In the genomic region with DNA sequence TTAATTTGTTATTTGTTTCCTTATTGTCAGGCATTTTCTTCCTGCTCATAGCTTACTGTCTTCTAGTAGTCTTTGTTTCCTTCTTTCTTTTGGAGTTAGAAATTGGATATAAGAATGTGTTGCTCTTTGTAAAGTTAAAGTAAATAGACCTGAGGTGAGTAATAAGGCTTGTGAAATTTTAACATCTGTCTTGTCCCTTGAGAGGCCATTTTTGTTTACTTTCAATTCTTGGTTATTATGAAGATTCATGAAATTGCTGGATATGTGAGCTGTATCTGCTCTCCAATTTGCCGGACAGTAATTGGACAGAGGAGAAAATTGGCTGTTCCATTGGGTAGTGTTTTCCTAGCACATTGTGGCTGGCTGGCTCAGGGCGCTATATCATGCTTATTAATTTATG, we compare ENCODE assay signal across 21 cellular contexts.
A peak's percentile ranks its signal among the peaks of the same experiment; 100 is the strongest.
DNase-seq lines count a peak whose midpoint lies in the region; ATAC-seq and TF ChIP-seq lines count a peak whose summit lies in the region.
"Had no signal": no experiment of that assay in that cellular context is flagged by ENCODE, and none has a peak within 500 bp of the region (broad histone marks: within the 10 kb centered on the region; RNA-seq: fewer than 3 reads in every experiment).

No MANE protein-coding gene starts in this region.

- no peak for ATAC-seq in HG03457 (IDR thresholded peaks at IDR 0.05; ENCODE audit: unreplicated experiment)
- no peak for ATAC-seq in HG02623 (IDR thresholded peaks at IDR 0.05; ENCODE audit: unreplicated experiment)
- ATAC-seq: heart left ventricle; lower lobe of right lung; stimulated activated effector memory CD8-positive, alpha-beta T cell treated with anti-CD3 and anti-CD28 coated beads, Interleukin-12 subunit alpha, Interleukin-12 subunit beta, amount 100 ng/mL, for 72 hours had no signal

- H3K4me3 ChIP-seq in foreskin fibroblast (ENCODE audit: low read depth in 1 of 2, low read length in 2 of 2): no peak overlapping the region
- H3K4me3 ChIP-seq: adrenal gland, heart left ventricle, lower lobe of right lung, transverse colon had no signal

- peak; percentile 1 for DNase-seq in A172 (ENCODE audit: low spot score)
- peak; percentile 26 for DNase-seq in GM03348 (ENCODE audit: low spot score)
- DNase-seq in amniotic epithelial cell (ENCODE audit: low read depth): peak; percentile 54
- DNase-seq in foreskin fibroblast: peak; percentile 14 to 49
- DNase-seq in stimulated activated CD8-positive, alpha-beta memory T cell treated with anti-CD3 and anti-CD28 coated beads, Interleukin-4, amount 100 ng/mL, for 48 hours: no peak
- no peak for DNase-seq in Ammon's horn (ENCODE audit: low spot score)
- DNase-seq: ACHN; activated CD4-positive, CD25-positive, alpha-beta regulatory T cell treated with anti-CD3 and anti-CD28 coated beads, Interleukin-2, amount 50 U/mL, for 72 hours; adrenal gland; heart left ventricle; immature natural killer cell; KBM-7; lower lobe of right lung; NCI-H1092; NCI-H526 treated with DMSO at 0.1 percent for 48 hours; OCI-M1; stimulated activated CD4-positive, alpha-beta T cell treated with anti-CD3 and anti-CD28 coated beads, Interleukin-12 subunit alpha, Interleukin-12 subunit beta, amount 100 ng/mL, for 4 hours; transverse colon had no signal

- TF ChIP-seq CTCF in foreskin fibroblast (IDR thresholded peaks at IDR 0.05; ENCODE audit: low read depth, low read length): no peak

Comparison
In these comparisons a context has a peak if more than half of its experiments do, and no peak if none do; other contexts are left out.
1. DNase-seq: peak in A172 (single experiment), GM03348 (single experiment), amniotic epithelial cell (single experiment) and foreskin fibroblast (2 of 2); none in stimulated activated CD8-positive, alpha-beta memory T cell treated with anti-CD3 and anti-CD28 coated beads, Interleukin-4, amount 100 ng/mL, for 48 hours (single experiment) and Ammon's horn (single experiment).